8 cellular contexts compared by ENCODE assay signal in the genomic region with DNA sequence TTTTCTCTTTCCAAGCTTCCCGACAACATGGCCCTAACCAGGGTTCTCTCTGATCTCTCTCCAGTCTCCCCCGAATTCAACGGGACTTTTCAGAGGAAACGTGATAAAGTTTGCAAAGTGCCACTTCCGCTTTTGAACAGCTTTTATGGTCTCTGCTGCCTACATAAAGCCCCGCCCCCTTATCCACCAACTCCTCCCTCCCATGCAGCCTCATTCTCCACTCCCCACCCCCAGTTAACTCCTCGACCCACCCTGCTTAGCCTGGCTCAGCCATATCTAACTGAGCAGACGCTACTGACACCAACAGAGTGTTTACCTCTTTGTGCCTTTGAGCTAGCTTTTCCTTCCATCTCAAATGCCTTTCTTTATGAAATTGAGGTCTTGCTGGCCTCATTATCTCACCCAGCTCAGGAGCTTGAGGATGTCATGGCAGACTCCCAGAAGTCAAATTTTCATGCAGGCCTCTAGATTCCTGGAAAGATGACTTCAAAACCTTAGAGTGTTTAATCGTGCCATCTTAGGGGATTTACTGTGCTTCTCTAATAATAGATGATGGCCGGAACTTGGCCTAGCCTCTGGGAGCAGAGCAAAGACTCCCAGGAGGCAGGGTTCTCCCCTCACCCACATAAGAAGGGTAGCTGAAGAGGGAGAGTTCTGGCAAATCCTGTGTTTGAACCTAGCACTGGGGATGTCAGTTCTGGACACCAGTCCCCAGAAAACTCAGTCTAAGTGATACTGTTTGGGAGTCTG.
DNase-seq lines count a peak whose midpoint lies in the region; ATAC-seq, FAIRE-seq and TF ChIP-seq lines count a peak whose summit lies in the region.

No MANE protein-coding gene starts in this region.

- H3K9me3 ChIP-seq in WERI-Rb-1 (ENCODE audit: severe bottlenecking): peaks cover 7% of the 10 kb centered on the region
- H3K9me3 ChIP-seq in effector memory CD4-positive, alpha-beta T cell (ENCODE audit: control insufficient read depth, low read length): no peaks in the 10 kb centered on the region

- H3K4me1 ChIP-seq in effector memory CD4-positive, alpha-beta T cell (ENCODE audit: control insufficient read depth, insufficient read depth, low read length, poor library complexity, severe bottlenecking): peaks cover 4% of the 10 kb centered on the region

- H3K4me3 ChIP-seq in WERI-Rb-1 (ENCODE audit: low read depth, low read length): no peak overlapping the region
- H3K4me3 ChIP-seq in effector memory CD4-positive, alpha-beta T cell (ENCODE audit: insufficient read depth, low read depth, low read length, poor library complexity, severe bottlenecking): no peak overlapping the region

- H3K27ac ChIP-seq in WERI-Rb-1: peak overlapping the region; percentile 52
- H3K27ac ChIP-seq in effector memory CD4-positive, alpha-beta T cell (ENCODE audit: insufficient read depth, low read length, poor library complexity, severe bottlenecking): no peak overlapping the region

- no peaks in the 10 kb centered on the region for H3K36me3 ChIP-seq in WERI-Rb-1
- H3K36me3 ChIP-seq in effector memory CD4-positive, alpha-beta T cell (ENCODE audit: control insufficient read depth, insufficient read depth, low read length): no peaks in the 10 kb centered on the region

- no peak for FAIRE-seq in frontal cortex (lab: Jason Lieb, UNC)

- peak; percentile 77 for ATAC-seq in HG03066 (IDR thresholded peaks at IDR 0.05; ENCODE audit: low read depth, unreplicated experiment)
- ATAC-seq in HG03196 (IDR thresholded peaks at IDR 0.05; ENCODE audit: unreplicated experiment): no peak

- DNase-seq in GM13976 (ENCODE audit: low spot score): peak; percentile 41
- peak; percentile 45 for DNase-seq in WERI-Rb-1
- DNase-seq in effector memory CD4-positive, alpha-beta T cell: peak in 2 of 3 donors; percentile 11 to 17
- peak; percentile 12 to 57 (median 38) for DNase-seq in stimulated activated naive CD4-positive, alpha-beta T cell (lab: John Stamatoyannopoulos, UW)
- DNase-seq in frontal cortex (ENCODE audit: low spot score in 2 of 2): no peak
- DNase-seq in ureter (ENCODE audit: low spot score): no peak

- TF ChIP-seq CTCF in GM13976 (IDR thresholded peaks at IDR 0.05; ENCODE audit: borderline replicate concordance, control extremely low read depth, extremely low read depth, insufficient read depth, missing control alignments) (no peak), WERI-Rb-1 (IDR thresholded peaks at IDR 0.05; ENCODE audit: low read depth, low read length) (no peak)

- in situ Hi-C loops in GM13976 (cut with MboI; ENCODE audit: low sequenced_read_pairs, unreplicated experiment): no loop called here

- H3K27me3 ChIP-seq in WERI-Rb-1 (ENCODE audit: insufficient read depth, low read depth, severe bottlenecking): no peaks in the 10 kb centered on the region
- H3K27me3 ChIP-seq in effector memory CD4-positive, alpha-beta T cell (replicated peaks; ENCODE audit: control insufficient read depth, insufficient read depth, low read length, poor library complexity, severe bottlenecking): no peaks in the 10 kb centered on the region

Comparison
In these comparisons a context has a peak if more than half of its experiments do, and no peak if none do; other contexts are left out.
1. DNase-seq: peak in GM13976 (single experiment), WERI-Rb-1 (single experiment), effector memory CD4-positive, alpha-beta T cell (2 of 3) and stimulated activated naive CD4-positive, alpha-beta T cell (6 of 6); none in frontal cortex (0 of 2) and ureter (single experiment).